Comparison of ENCODE assay signal across 7 cellular contexts in the genomic region with DNA sequence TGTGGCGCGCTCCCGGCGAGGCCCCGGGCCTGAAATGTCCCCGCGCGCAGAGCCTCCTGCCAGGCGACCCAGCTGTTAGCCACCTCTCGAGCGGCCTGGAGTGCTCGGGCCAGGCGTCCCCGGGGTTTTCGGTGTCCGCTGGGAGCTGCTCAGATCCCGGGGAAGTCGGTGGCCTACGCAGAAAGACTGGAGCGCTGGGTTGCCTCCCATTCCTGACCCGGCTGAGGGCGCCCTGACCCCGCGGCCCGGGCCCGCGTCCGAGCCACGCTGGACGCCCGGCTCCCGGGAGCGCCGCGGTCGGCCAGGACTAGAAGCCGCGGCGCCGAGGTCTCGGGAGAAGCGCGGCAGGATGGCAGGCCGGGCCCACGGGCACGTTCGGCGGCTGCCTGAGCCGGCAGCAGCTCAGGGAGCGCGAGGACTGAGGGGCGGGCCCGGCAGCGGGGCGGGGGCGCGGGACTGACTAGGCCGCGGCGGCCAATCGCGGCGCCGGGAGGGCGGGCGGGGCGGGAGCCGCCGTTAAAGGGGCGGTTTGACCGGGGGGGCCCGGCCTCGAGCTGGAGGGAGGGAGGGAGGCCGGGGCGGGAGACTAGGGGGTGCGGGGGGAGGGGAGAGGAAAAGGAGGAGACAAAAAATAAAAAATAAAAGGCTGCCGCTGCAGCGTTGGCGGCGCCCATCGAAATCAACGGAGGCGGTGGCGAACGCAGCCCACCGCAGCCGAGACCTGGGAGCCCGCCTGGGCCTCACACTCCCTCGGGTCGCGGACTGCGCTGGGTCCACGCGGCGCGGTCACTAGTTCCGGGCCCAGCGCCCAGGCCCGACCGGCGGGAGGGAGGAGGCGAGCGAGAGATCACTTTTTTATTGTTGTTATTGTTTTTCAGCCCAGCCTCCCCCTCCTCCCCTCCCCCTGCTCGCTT. TPM values are rescaled to one million over a fixed set of nuclear protein-coding genes. Genes with fewer than 3 reads are reported as not detected.
A peak's percentile ranks its signal among the peaks of the same experiment; 100 is the strongest.
DNase-seq lines count a peak whose midpoint lies in the region; ATAC-seq and TF ChIP-seq lines count a peak whose summit lies in the region.

No MANE protein-coding gene starts in this region.

- no peak overlapping the region for H3K14ac ChIP-seq in trophoblast cell (ENCODE audit: low read length)

- peak overlapping the region; percentile 64 for H3K27ac ChIP-seq in OCI-LY3 (ENCODE audit: low read length)
- no peak overlapping the region for H3K27ac ChIP-seq in trophoblast cell (ENCODE audit: low read depth, low read length)

- H3K4ac ChIP-seq in trophoblast cell (ENCODE audit: low read depth, low read length) = no peak overlapping the region

- no peak overlapping the region for H4K91ac ChIP-seq in trophoblast cell (ENCODE audit: low read depth, low read length)

- peaks cover 19% of the 10 kb centered on the region for H3K79me2 ChIP-seq in OCI-LY3 (ENCODE audit: low read length)
- no peaks in the 10 kb centered on the region for H3K79me2 ChIP-seq in trophoblast cell (ENCODE audit: control insufficient read depth, insufficient read depth, low read length, poor library complexity)

- H4K20me1 ChIP-seq in OCI-LY3 (ENCODE audit: insufficient read depth, low read length) = no peaks in the 10 kb centered on the region

- no peak overlapping the region for H2BK120ac ChIP-seq in trophoblast cell (ENCODE audit: insufficient read depth, low read length, poor library complexity)

- TF ChIP-seq CTCF in GM12865 (IDR thresholded peaks at IDR 0.05; ENCODE audit: insufficient read depth, low read depth, low read length, missing control alignments) (no peak), OCI-LY3 (IDR thresholded peaks at IDR 0.05; ENCODE audit: low read depth, low read length) (no peak), foreskin fibroblast (IDR thresholded peaks at IDR 0.05; ENCODE audit: low read depth, low read length) (no peak)

- peak; percentile 51 for ATAC-seq in HG03175 (IDR thresholded peaks at IDR 0.05; ENCODE audit: unreplicated experiment)

- peak overlapping the region; percentile 54 for H3K4me3 ChIP-seq in GM12865 (ENCODE audit: low read depth, low read length)
- peak overlapping the region; percentile 92 for H3K4me3 ChIP-seq in OCI-LY3 (ENCODE audit: low read length)
- peak overlapping the region; percentile 40 to 41 for H3K4me3 ChIP-seq in foreskin fibroblast (ENCODE audit: low read depth in 1 of 2, low read length in 2 of 2)
- H3K4me3 ChIP-seq in trophoblast cell (ENCODE audit: low read depth, low read length) = peak overlapping the region; percentile 66

- H3K4me1 ChIP-seq in OCI-LY3 (ENCODE audit: low read length) = 0 out of 2 replicates have a peak, but pooled peaks cover 4% of the 10 kb centered on the region
- H3K4me1 ChIP-seq in trophoblast cell (ENCODE audit: control insufficient read depth in 1 of 2, insufficient read depth in 2 of 2, low read length in 2 of 2) = peaks cover 7 to 24% of the 10 kb centered on the region in 2 experiments

- H2AFZ ChIP-seq in OCI-LY3 (ENCODE audit: low read depth, low read length) (no peak overlapping the region; the same call in 1 of the 2 replicates), trophoblast cell (ENCODE audit: insufficient read depth, low read length, poor library complexity) (peak overlapping the region; percentile 35)

- no peak overlapping the region for H4K8ac ChIP-seq in trophoblast cell (ENCODE audit: low read depth, low read length)

- no peak overlapping the region for H3K23ac ChIP-seq in trophoblast cell (ENCODE audit: low read length)

- no peaks in the 10 kb centered on the region for H3K9me3 ChIP-seq in OCI-LY3 (ENCODE audit: insufficient read depth, low read length)
- peaks cover 4% of the 10 kb centered on the region for H3K9me3 ChIP-seq in trophoblast cell (ENCODE audit: insufficient read depth, low read depth, low read length)

- H2AK5ac ChIP-seq in trophoblast cell (ENCODE audit: low read length) = no peak overlapping the region

- H3K79me1 ChIP-seq in trophoblast cell (ENCODE audit: low read length) = no peaks in the 10 kb centered on the region

- H3K18ac ChIP-seq in trophoblast cell (ENCODE audit: low read length) = no peak overlapping the region

- H2BK5ac ChIP-seq in trophoblast cell (ENCODE audit: low read depth, low read length, poor library complexity) = no peak overlapping the region

- H3K36me3 ChIP-seq in OCI-LY3 (replicated peaks; ENCODE audit: low read depth, low read length) = no peaks in the 10 kb centered on the region
- no peaks in the 10 kb centered on the region for H3K36me3 ChIP-seq in trophoblast cell (ENCODE audit: control insufficient read depth in 1 of 2, insufficient read depth in 2 of 2, low read length in 2 of 2)

- H3K4me2 ChIP-seq in OCI-LY3 (ENCODE audit: low read length) (peak overlapping the region; percentile 72), trophoblast cell (ENCODE audit: low read length) (peak overlapping the region; percentile 99)

- DNase-seq in GM12865 (ENCODE audit: low read depth) (peak; percentile 79), foreskin fibroblast (peak; percentile 72 to 82), trophoblast cell (peak; percentile 59 to 63), GOT3 (lab: John Stamatoyannopoulos, UW) (no peak)
- DNase-seq in activated gamma-delta T cell treated with anti-CD3 and anti-CD28 coated beads, Interleukin-2, amount 50 U/mL, for 16 hours (ENCODE audit: low read depth) = peak; percentile 29

- H2BK12ac ChIP-seq in trophoblast cell (ENCODE audit: low read length) = no peak overlapping the region

- H4K12ac ChIP-seq in trophoblast cell (ENCODE audit: low read depth, low read length) = no peak overlapping the region

- peak overlapping the region; percentile 71 for H3K9ac ChIP-seq in OCI-LY3 (ENCODE audit: low read length)
- H3K9ac ChIP-seq in trophoblast cell (ENCODE audit: low read length) = no peak overlapping the region

- whole genome bisulfite sequencing in trophoblast cell (ENCODE audit: extremely low coverage, insufficient coverage, insufficient read length) = no CpG with 5 or more reads among the region's 104 CpGs

- 0 out of 2 replicates have a peak, but pooled peaks cover 4% of the 10 kb centered on the region for H3K27me3 ChIP-seq in OCI-LY3 (ENCODE audit: low read depth, low read length)
- H3K27me3 ChIP-seq in trophoblast cell (ENCODE audit: insufficient read depth, low read length) = peaks cover 85% of the 10 kb centered on the region

RNA-seq across cellular contexts. Expression of gene ZIC2, which starts 1.1 kb away (rescaled TPM):
- polyA plus RNA-seq in trophoblast cell (2013) = 0.05 and 0.07 TPM in 2 replicates

RNA-seq across cellular contexts. Expression of gene ZIC5, which starts 8.9 kb away (rescaled TPM):
- 0.01 TPM in 1 of 2 replicates, not detected in the other for polyA plus RNA-seq in trophoblast cell (2013)

Comparison
In these comparisons a context has a peak if more than half of its experiments do, and no peak if none do; other contexts are left out.
1. H3K4me3 ChIP-seq: peak in every context shown above with its lines; median percentile 92 in OCI-LY3; 66 in trophoblast cell; 54 in GM12865; 40 in foreskin fibroblast.